Comparison of ENCODE assay signal across 8 cellular contexts in genomic region chr1:161119379-161120061, GRCh38. TPM values are rescaled to one million over a fixed set of nuclear protein-coding genes. Genes with fewer than 3 reads are reported as not detected.
DNase-seq lines count a peak whose midpoint lies in the region; ATAC-seq and TF ChIP-seq lines count a peak whose summit lies in the region.

No MANE protein-coding gene starts in this region.

- H3K27ac ChIP-seq in OCI-LY3 (ENCODE audit: low read length) (peak overlapping the region; percentile 5), rectal smooth muscle tissue (ENCODE audit: low read depth, low read length) (peak overlapping the region; percentile 94)

- H3K27me3 ChIP-seq in OCI-LY3 (ENCODE audit: low read depth, low read length) (no peaks in the 10 kb centered on the region), rectal smooth muscle tissue (ENCODE audit: control insufficient read depth, insufficient read depth, low read length) (no peaks in the 10 kb centered on the region)

- H3K9ac ChIP-seq in OCI-LY3 (ENCODE audit: low read length): no peak overlapping the region
- H3K9ac ChIP-seq in rectal smooth muscle tissue (ENCODE audit: low read length): no peak overlapping the region

- H3K4me1 ChIP-seq in OCI-LY3 (ENCODE audit: low read length): peaks cover 38% of the 10 kb centered on the region
- H3K4me1 ChIP-seq in rectal smooth muscle tissue (ENCODE audit: control insufficient read depth, insufficient read depth, low read length): peaks cover 15% of the 10 kb centered on the region

- TF ChIP-seq CTCF in OCI-LY3 (IDR thresholded peaks at IDR 0.05; ENCODE audit: low read depth, low read length): peak; percentile 41
- TF ChIP-seq CTCF in fibroblast of villous mesenchyme (IDR thresholded peaks at IDR 0.05; ENCODE audit: insufficient read depth, low read depth, low read length): peak; percentile 56

- peaks cover 53% of the 10 kb centered on the region for H3K79me2 ChIP-seq in OCI-LY3 (ENCODE audit: low read length)

- peaks cover 50% of the 10 kb centered on the region for H3K36me3 ChIP-seq in OCI-LY3 (replicated peaks; ENCODE audit: low read depth, low read length)
- peaks cover 30% of the 10 kb centered on the region for H3K36me3 ChIP-seq in rectal smooth muscle tissue (ENCODE audit: control insufficient read depth, insufficient read depth, low read length)

- H3K4me3 ChIP-seq in OCI-LY3 (ENCODE audit: low read length) (no peak overlapping the region), fibroblast of villous mesenchyme (ENCODE audit: low read depth, low read length) (peak overlapping the region; percentile 88), rectal smooth muscle tissue (ENCODE audit: low read length) (peak overlapping the region; percentile 91)

- H3K4me2 ChIP-seq in OCI-LY3 (ENCODE audit: low read length): peak overlapping the region; percentile 2; the same call in 1 of the 2 replicates

- no peak for ATAC-seq in GM18870 (IDR thresholded peaks at IDR 0.05; ENCODE audit: unreplicated experiment)

- no peaks in the 10 kb centered on the region for H3K9me3 ChIP-seq in OCI-LY3 (ENCODE audit: insufficient read depth, low read length)

- H2AFZ ChIP-seq in OCI-LY3 (ENCODE audit: low read depth, low read length): no peak overlapping the region

- peak; percentile 67 for DNase-seq in D341Med (ENCODE audit: low spot score)
- DNase-seq in HCEC 1CT: peak; percentile 71
- peak; percentile 67 to 74 for DNase-seq in activated T-cell treated with anti-CD3 and anti-CD28 coated beads, Interleukin-2, amount 50 U/mL, for 48 hours
- peak; percentile 84 for DNase-seq in fibroblast of villous mesenchyme (ENCODE audit: low read depth)
- no peak for DNase-seq in NK-92 treated with Interleukin-12 subunit alpha and Interleukin-12 subunit beta, amount 100 ng/mL, for 24 hours (lab: John Stamatoyannopoulos, UW)

- H4K20me1 ChIP-seq in OCI-LY3 (ENCODE audit: insufficient read depth, low read length): peaks cover 11% of the 10 kb centered on the region; the same call in 1 of the 2 replicates

RNA-seq across cellular contexts. Expression of gene NIT1, which starts 1.6 kb away (rescaled TPM):
- 23.2 and 26.8 TPM in 2 replicates for total RNA-seq in fibroblast of villous mesenchyme

RNA-seq across cellular contexts. Expression of gene PFDN2, which starts 1.7 kb away (rescaled TPM):
- 25.9 and 26.1 TPM in 2 replicates for total RNA-seq in fibroblast of villous mesenchyme

RNA-seq across cellular contexts. Expression of gene DEDD, which starts 12.9 kb away (rescaled TPM):
- total RNA-seq in fibroblast of villous mesenchyme: 22.5 and 27.6 TPM in 2 replicates

RNA-seq across cellular contexts. Expression of gene KLHDC9, which starts 21.4 kb away (rescaled TPM):
- total RNA-seq in fibroblast of villous mesenchyme: 1.9 and 2.2 TPM in 2 replicates

RNA-seq across cellular contexts. Expression of gene NECTIN4, which starts 30.2 kb away (rescaled TPM):
- 0.32 and 2.6 TPM in 2 replicates for total RNA-seq in fibroblast of villous mesenchyme
